ENCODE assay signal across 11 cellular contexts in the genomic region with DNA sequence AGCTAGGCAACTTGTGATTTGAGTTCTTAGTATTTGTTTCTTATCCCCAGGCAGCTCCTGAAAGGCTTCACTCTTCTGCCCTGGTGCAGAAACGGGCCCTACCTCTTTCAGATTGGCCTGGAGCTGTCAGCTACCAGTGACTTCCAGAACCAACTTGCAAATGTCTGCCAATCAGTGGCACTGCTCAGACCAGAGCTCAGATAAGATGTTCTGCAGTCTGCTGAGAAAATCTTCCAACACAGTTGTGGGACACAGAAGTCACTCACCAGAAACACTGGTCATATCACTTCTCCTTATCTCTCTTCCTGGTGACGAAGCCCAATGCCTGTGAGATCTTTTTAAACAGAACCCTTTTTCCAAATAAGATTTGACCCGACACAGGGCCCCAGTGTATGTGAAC.
DNase-seq lines count a peak whose midpoint lies in the region; ATAC-seq, FAIRE-seq and TF ChIP-seq lines count a peak whose summit lies in the region.
"Had no signal": no experiment of that assay in that cellular context is flagged by ENCODE, and none has a peak within 500 bp of the region (broad histone marks: within the 10 kb centered on the region; RNA-seq: fewer than 3 reads in every experiment).

No MANE protein-coding gene starts in this region.

- no peak overlapping the region for H3K4me3 ChIP-seq in PC-3 (ENCODE audit: low read length)
- no peak overlapping the region for H3K4me3 ChIP-seq in small intestine (ENCODE audit: low read depth in 1 of 2, low read length in 2 of 2)
- H3K4me3 ChIP-seq: prostate gland had no signal

- H3K9me3 ChIP-seq in PC-3 (ENCODE audit: low read length) (no peaks in the 10 kb centered on the region), small intestine (ENCODE audit: control insufficient read depth, low read depth) (no peaks in the 10 kb centered on the region)
- H3K9me3 ChIP-seq: prostate gland had no signal

- WGBS in small intestine, 3 donors = 16 to 50% (median 28%) methylated on average over 3 of the region's 3 CpGs

- no TSS peak for BruUV-seq in PC-3 (replicated peaks; lab: Mats Ljungman, UMichigan)

- H3K4me3 Mint-ChIP-seq in activated naive CD4-positive, alpha-beta T cell treated with anti-CD3 and anti-CD28 coated beads for 36 hours = no peak overlapping the region
- no peak overlapping the region for H3K4me3 Mint-ChIP-seq in osteocyte (ENCODE audit: unreplicated experiment)

- FAIRE-seq in small intestine (lab: Jason Lieb, UNC) = no peak

- ATAC-seq in PC-3 (no peak), HG02870 (IDR thresholded peaks at IDR 0.05; ENCODE audit: unreplicated experiment) (no peak)

- H3K79me2 ChIP-seq in PC-3 (ENCODE audit: low read length) = no peaks in the 10 kb centered on the region

- POLR2A ChIA-PET in PC-3 (lab: Charles Lee; ENCODE audit: unreplicated experiment) = interaction anchor here (0.7 kb wide), 1 partner anchor 111 kb away, joined by 9 read pairs; the partner anchor contains the start of gene SMNDC1

- H3K36me3 ChIP-seq in PC-3 (ENCODE audit: low read depth, low read length) = no peaks in the 10 kb centered on the region
- no peaks in the 10 kb centered on the region for H3K36me3 ChIP-seq in small intestine (ENCODE audit: control insufficient read depth in 2 of 2, insufficient read depth in 2 of 2, low read length in 2 of 2)
- H3K36me3 ChIP-seq: prostate gland had no signal

- peak overlapping the region; percentile 74; the same call in 1 of the 2 replicates for H3K9ac ChIP-seq in PC-3 (ENCODE audit: low read length)

- H3K27ac Mint-ChIP-seq in activated naive CD4-positive, alpha-beta T cell treated with anti-CD3 and anti-CD28 coated beads for 36 hours = peak overlapping the region; percentile 84
- no peak overlapping the region for H3K27ac Mint-ChIP-seq in osteocyte (ENCODE audit: unreplicated experiment)

- H4K20me1 ChIP-seq in PC-3 (ENCODE audit: low read length) = no peaks in the 10 kb centered on the region

- H3K4me1 Mint-ChIP-seq in activated naive CD4-positive, alpha-beta T cell treated with anti-CD3 and anti-CD28 coated beads for 36 hours (ENCODE audit: low read depth) = peaks cover 72% of the 10 kb centered on the region
- H3K4me1 Mint-ChIP-seq in osteocyte (ENCODE audit: unreplicated experiment) = peaks cover 48% of the 10 kb centered on the region

- H3K27ac ChIP-seq in PC-3 (ENCODE audit: low read length) (peak overlapping the region; percentile 96), epithelial cell of prostate (peak overlapping the region; percentile 94), small intestine (ENCODE audit: low read depth in 1 of 2, low read length in 1 of 2) (peak overlapping the region in 1 of 2 donors; percentile 74)
- H3K27ac ChIP-seq: prostate gland had no signal

- TF ChIP-seq CTCF in PC-3 (conservative IDR thresholded peaks at IDR 0.05; ENCODE audit: low read depth, low read length) (no peak), osteocyte (IDR thresholded peaks at IDR 0.05) (no peak)

- no peaks in the 10 kb centered on the region for H3F3A ChIP-seq in PC-3 (ENCODE audit: low read length, unreplicated experiment)

- H3K27me3 ChIP-seq in PC-3 (ENCODE audit: low read length) = no peaks in the 10 kb centered on the region
- no peaks in the 10 kb centered on the region for H3K27me3 ChIP-seq in small intestine (ENCODE audit: control insufficient read depth in 2 of 2, insufficient read depth in 2 of 2, low read length in 2 of 2)

- H2AFZ ChIP-seq in PC-3 (ENCODE audit: low read length) = no peak overlapping the region

- H3K4me1 ChIP-seq in PC-3 (ENCODE audit: insufficient read depth, low read length) (peaks cover 60% of the 10 kb centered on the region), small intestine (ENCODE audit: control insufficient read depth in 2 of 2, insufficient read depth in 1 of 2, low read depth in 1 of 2, low read length in 1 of 2) (peaks cover 15 to 27% of the 10 kb centered on the region in 2 donors)
- H3K4me1 ChIP-seq: prostate gland had no signal

- no peak overlapping the region for H3K4me2 ChIP-seq in PC-3 (ENCODE audit: low read length)

- intact Hi-C loops in activated naive CD4-positive, alpha-beta T cell treated with anti-CD3 and anti-CD28 coated beads for 36 hours (cut with micrococcal nuclease) = loop anchor here (2.0 kb wide), 1 partner anchor 193 kb away; no protein-coding TSS in a partner anchor
- intact Hi-C loops in PC-3 (cut with micrococcal nuclease) = loop anchor here (2.0 kb wide), 2 partner anchors 17 to 105 kb away; no protein-coding TSS in a partner anchor

- H3K36me3 Mint-ChIP-seq in activated naive CD4-positive, alpha-beta T cell treated with anti-CD3 and anti-CD28 coated beads for 36 hours (ENCODE audit: low read depth) = no peaks in the 10 kb centered on the region
- H3K36me3 Mint-ChIP-seq in osteocyte (ENCODE audit: unreplicated experiment) = no peaks in the 10 kb centered on the region

- DNase-seq in activated naive CD4-positive, alpha-beta T cell treated with anti-CD3 and anti-CD28 coated beads for 36 hours = no peak
- no peak for DNase-seq in activated naive CD4-positive, alpha-beta T cell treated with Interleukin-2 at 50 U/mL for 16 hours
- DNase-seq in PC-3 = no peak
- DNase-seq in epithelial cell of prostate (ENCODE audit: low read depth, low spot score) = no peak
- DNase-seq in small intestine = peak; percentile 54
- no peak for DNase-seq in osteocyte (ENCODE audit: extremely low spot score, unreplicated experiment)
- no peak for DNase-seq in NCI-H2171 treated with DMSO at 0.1 percent for 48 hours (lab: John Stamatoyannopoulos, UW)
- DNase-seq: aorta; stimulated activated CD8-positive, alpha-beta memory T cell treated with anti-CD3 and anti-CD28 coated beads, Interleukin-4, amount 100 ng/mL, for 48 hours had no signal

- CTCF ChIA-PET in activated naive CD4-positive, alpha-beta T cell treated with anti-CD3 and anti-CD28 coated beads for 36 hours (lab: Charles Lee) = interaction anchor here (2.1 to 6.1 kb wide), 2 partner anchors 61 to 129 kb away, joined by 6 to 36 read pairs; no protein-coding TSS in a partner anchor
- CTCF ChIA-PET in PC-3 (lab: Charles Lee) = no interaction called here

- no peaks in the 10 kb centered on the region for H3K9me2 ChIP-seq in PC-3 (replicated peaks; ENCODE audit: low read length)

- H3K27me3 Mint-ChIP-seq in activated naive CD4-positive, alpha-beta T cell treated with anti-CD3 and anti-CD28 coated beads for 36 hours (ENCODE audit: low read depth) = no peaks in the 10 kb centered on the region
- H3K27me3 Mint-ChIP-seq in osteocyte (ENCODE audit: unreplicated experiment) = no peaks in the 10 kb centered on the region

- no peaks in the 10 kb centered on the region for H3K9me3 Mint-ChIP-seq in activated naive CD4-positive, alpha-beta T cell treated with anti-CD3 and anti-CD28 coated beads for 36 hours
- H3K9me3 Mint-ChIP-seq in osteocyte (ENCODE audit: unreplicated experiment) = no peaks in the 10 kb centered on the region
